ENCODE assay signal across 8 cellular contexts in genomic region chr1:151327223-151327902, GRCh38.
DNase-seq lines count a peak whose midpoint lies in the region; ATAC-seq and TF ChIP-seq lines count a peak whose summit lies in the region.

Gene PI4KB (minus strand): TSS chr1:151327416. CDS start chr1:151316481, 10,935 bp downstream.

- peak within 1 kb of the TSS; percentile 92 to 98 for H3K27ac ChIP-seq in coronary artery
- H3K27ac ChIP-seq in layer of hippocampus (ENCODE audit: low read depth, low read length), result peak within 1 kb of the TSS; percentile 83

- peak within 1 kb of the TSS; percentile 97 for H3K4me3 ChIP-seq in coronary artery

- peak; percentile 96 for DNase-seq in AG20443 (ENCODE audit: low spot score)
- peak; percentile 91 for DNase-seq in GM19240 (ENCODE audit: insufficient read length, low spot score)
- peak; percentile 98 for DNase-seq in NCI-H748 treated with DMSO at 0.1 percent for 48 hours (lab: John Stamatoyannopoulos, UW)
- peak; percentile 83 for DNase-seq in activated CD4-positive, alpha-beta T cell treated with anti-CD3 and anti-CD28 coated beads, Interleukin-2, amount 50 U/mL, for 1 hour
- DNase-seq in coronary artery (ENCODE audit: low spot score), result peak; percentile 94
- DNase-seq in stimulated activated CD4-positive, alpha-beta T cell treated with anti-CD3 and anti-CD28 coated beads, Interleukin-1b, Interleukin-23, amount 100 ng/mL, for 24 hours (ENCODE audit: low read depth in 4 of 4, low spot score in 1 of 4), result peak; percentile 56 to 85 (median 74)

- ATAC-seq in HG03521 (IDR thresholded peaks at IDR 0.05; ENCODE audit: unreplicated experiment), result peak; percentile 85

- no peaks in the 10 kb centered on the region for H3K27me3 ChIP-seq in layer of hippocampus (ENCODE audit: control insufficient read depth, insufficient read depth, low read length)

- no peak for TF ChIP-seq CTCF in coronary artery (IDR thresholded peaks at IDR 0.05)

Comparison
In these comparisons a context has a peak if more than half of its experiments do, and no peak if none do; other contexts are left out.
1. Peak in every context shown above with its lines: DNase-seq, ATAC-seq, H3K4me3 ChIP-seq and H3K27ac ChIP-seq.